Comparison of ENCODE assay signal across 22 cellular contexts in the genomic region with DNA sequence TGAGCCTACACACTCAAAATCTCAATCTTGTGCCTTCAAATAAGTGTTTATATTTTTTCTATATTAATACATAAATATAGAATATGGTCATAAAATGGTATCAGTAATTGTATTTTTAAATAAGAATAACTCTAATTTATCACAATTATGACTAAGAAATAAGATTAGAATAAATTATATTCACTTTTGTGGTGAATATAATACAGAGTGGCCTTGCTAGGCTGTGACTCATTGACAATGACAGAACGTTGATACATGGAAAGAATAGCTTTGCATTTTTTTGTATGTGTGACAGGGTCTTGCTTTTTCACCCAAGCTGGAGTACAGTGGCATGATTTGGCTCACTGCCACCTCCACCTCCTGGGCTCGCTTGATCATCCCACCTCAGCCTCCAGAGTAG. TPM values are rescaled to one million over a fixed set of nuclear protein-coding genes. Genes with fewer than 3 reads are reported as not detected.
DNase-seq lines count a peak whose midpoint lies in the region; ATAC-seq, FAIRE-seq and TF ChIP-seq lines count a peak whose summit lies in the region.
"Had no signal": no experiment of that assay in that cellular context is flagged by ENCODE, and none has a peak within 500 bp of the region (broad histone marks: within the 10 kb centered on the region; RNA-seq: fewer than 3 reads in every experiment).

No MANE protein-coding gene starts in this region.

- no peak overlapping the region for H3K4ac ChIP-seq in H1 (replicated peaks; ENCODE audit: insufficient read length, low read depth, low read length)

- no peak for TF ChIP-seq POLR2A in H1 (IDR thresholded peaks at IDR 0.05; ENCODE audit: control extremely low read depth in 1 of 2, low read depth in 2 of 2, low read length in 2 of 2)

- peak overlapping the region; percentile 82 for H2BK12ac ChIP-seq in H1 (ENCODE audit: low read depth, low read length)

- H3K23ac ChIP-seq in H1 (ENCODE audit: insufficient read length): no peak overlapping the region

- H3K27ac ChIP-seq in GM23338 (ENCODE audit: low read depth) (no peak overlapping the region), H1 (ENCODE audit: low read depth, low read length) (no peak overlapping the region)
- H3K27ac ChIP-seq: BLaER1, GM23248 had no signal

- POLR2A ChIA-PET in H1 (lab: Charles Lee; ENCODE audit: partially characterized antibody): interaction anchor here (0.9 kb wide), 1 partner anchor 48 kb away, joined by 3 read pairs; the partner anchor contains the start of gene PCLO

- no peak overlapping the region for H4K5ac ChIP-seq in H1 (ENCODE audit: insufficient read length, low read depth, low read length)

- H3K27me3 ChIP-seq in GM23338 (ENCODE audit: insufficient read depth) (no peaks in the 10 kb centered on the region), H1 (replicated peaks in 1 of 4; ENCODE audit: control insufficient read depth in 3 of 4, extremely low read depth in 1 of 4, insufficient read depth in 3 of 4, low read length in 3 of 4) (no peaks in the 10 kb centered on the region)
- H3K27me3 ChIP-seq: BLaER1 had no signal

- peak overlapping the region; percentile 46 for H3K56ac ChIP-seq in H1 (replicated peaks; ENCODE audit: insufficient read length, low read depth, low read length)

- H3K79me1 ChIP-seq in H1 (ENCODE audit: low read depth, low read length): no peaks in the 10 kb centered on the region

- peak overlapping the region; percentile 19; the same call in 1 of the 2 replicates for H3K4me2 ChIP-seq in GM23338
- H3K4me2 ChIP-seq in H1 (ENCODE audit: insufficient read depth in 1 of 2, low read depth in 2 of 2, low read length in 2 of 2): no peak overlapping the region
- H3K4me2 ChIP-seq: BLaER1 had no signal

- FAIRE-seq in H1 (lab: Jason Lieb, UNC): no peak
- FAIRE-seq: GM12892, GM18507 had no signal

- peak; percentile 22; the same call in 1 of the 3 replicates for ATAC-seq in GM23338
- ATAC-seq: HCT116 had no signal

- no peak for TF ChIP-seq EP300 in H1 (IDR thresholded peaks at IDR 0.05; ENCODE audit: borderline replicate concordance in 1 of 2, low read depth in 2 of 2, low read length in 2 of 2)

- H2AFZ ChIP-seq in GM23338 (no peak overlapping the region), H1 (ENCODE audit: low read length) (no peak overlapping the region)
- H2AFZ ChIP-seq: GM23248 had no signal

- H3K9me3 Mint-ChIP-seq in GM23338 (no peaks in the 10 kb centered on the region), endothelial cell (ENCODE audit: unreplicated experiment) (no peaks in the 10 kb centered on the region)

- peak overlapping the region; percentile 80; the same call in 1 of the 2 replicates for H3K18ac ChIP-seq in H1 (ENCODE audit: extremely low read depth, low read length)

- no peak overlapping the region for H3K9ac ChIP-seq in H1 (replicated peaks in 1 of 4; ENCODE audit: extremely low read depth in 1 of 4, low read depth in 3 of 4, low read length in 3 of 4)
- H3K9ac ChIP-seq: BLaER1, GM23248 had no signal

- no peaks in the 10 kb centered on the region for H3K9me3 ChIP-seq in H1 (ENCODE audit: insufficient read depth in 2 of 2, low read depth in 1 of 2, low read length in 1 of 2)
- H3K9me3 ChIP-seq: BLaER1 had no signal

- no peaks in the 10 kb centered on the region for H4K20me1 ChIP-seq in GM23338 (replicated peaks; ENCODE audit: insufficient read depth)
- no peaks in the 10 kb centered on the region for H4K20me1 ChIP-seq in H1 (replicated peaks in 1 of 2; ENCODE audit: control insufficient read depth in 1 of 2, insufficient read depth in 2 of 2, low read length in 2 of 2)
- H4K20me1 ChIP-seq: BLaER1 had no signal

- TF ChIP-seq RAD21 in H1 (IDR thresholded peaks at IDR 0.05 in 1 of 2, conservative IDR thresholded peaks at IDR 0.05 in 1 of 2; ENCODE audit: low read depth in 2 of 2, low read length in 2 of 2): no peak

- peak overlapping the region; percentile 86; the same call in 1 of the 2 replicates for H2BK5ac ChIP-seq in H1 (ENCODE audit: low read depth, low read length)

- H3K36me3 Mint-ChIP-seq in GM23338 (ENCODE audit: low read depth) (no peaks in the 10 kb centered on the region), endothelial cell (ENCODE audit: low read depth, unreplicated experiment) (no peaks in the 10 kb centered on the region)
- H3K36me3 Mint-ChIP-seq: CD14-positive monocyte; CD4-positive, alpha-beta memory T cell; IgD-negative memory B cell had no signal

- H3K4me3 ChIP-seq in GM23338: no peak overlapping the region
- no peak overlapping the region for H3K4me3 ChIP-seq in H1 (ENCODE audit: extremely low read depth in 1 of 4, insufficient read depth in 2 of 4, low read depth in 3 of 4, low read length in 4 of 4)
- H3K4me3 ChIP-seq: BLaER1, GM23248 had no signal

- H3K4me1 ChIP-seq in GM23338 (ENCODE audit: insufficient read depth) (peaks cover 27% of the 10 kb centered on the region), H1 (replicated peaks in 1 of 4; ENCODE audit: control insufficient read depth in 3 of 4, insufficient read depth in 4 of 4, low read length in 3 of 4) (peaks cover 0 to 10% (median 0%) of the 10 kb centered on the region in 4 experiments; a peak in 1 of 7 replicates)
- H3K4me1 ChIP-seq: BLaER1 had no signal

- CTCF ChIA-PET in H1 (lab: Charles Lee; ENCODE audit: partially characterized antibody): interaction anchor here (0.7 kb wide), 1 partner anchor 60 kb away, joined by 3 read pairs; no protein-coding TSS in a partner anchor

- H2BK120ac ChIP-seq in H1 (replicated peaks; ENCODE audit: low read depth, low read length): peak overlapping the region; percentile 92

- H3K4me3 Mint-ChIP-seq in GM23338 (no peak overlapping the region), endothelial cell (ENCODE audit: unreplicated experiment) (no peak overlapping the region)
- H3K4me3 Mint-ChIP-seq: CD14-positive monocyte; CD4-positive, alpha-beta memory T cell; HFFc6; IgD-negative memory B cell had no signal

- H3K36me3 ChIP-seq in GM23338 (ENCODE audit: insufficient read depth): no peaks in the 10 kb centered on the region
- no peaks in the 10 kb centered on the region for H3K36me3 ChIP-seq in H1 (ENCODE audit: control insufficient read depth in 2 of 4, insufficient read depth in 4 of 4, low read length in 3 of 4)
- H3K36me3 ChIP-seq: BLaER1 had no signal

- H3F3A ChIP-seq in GM23338 (replicated peaks; ENCODE audit: low read depth): no peaks in the 10 kb centered on the region

- no peak for TF ChIP-seq CTCF in GM23338 (conservative IDR thresholded peaks at IDR 0.05; ENCODE audit: low read depth in 2 of 2)
- TF ChIP-seq CTCF in H1 (IDR thresholded peaks at IDR 0.05; ENCODE audit: control extremely low read depth in 1 of 3, insufficient read depth in 1 of 3, low read depth in 1 of 3, low read length in 3 of 3): no peak
- TF ChIP-seq CTCF in endothelial cell (IDR thresholded peaks at IDR 0.05; ENCODE audit: unreplicated experiment): no peak

- WGBS in H1 (ENCODE audit: extremely low coverage in 1 of 2, insufficient coverage in 1 of 2, insufficient read length in 1 of 2, insufficient replicate concordance in 2 of 2, low coverage in 1 of 2, low lambda C conversion rate in 2 of 2, missing lambda C conversion rate in 1 of 2), 2 experiments: 76% methylated on average over 2 of the region's 2 CpGs; no CpG with 5 or more reads in 1 of the 2 experiments

- no peak overlapping the region for H4K91ac ChIP-seq in H1 (replicated peaks; ENCODE audit: insufficient read length, low read length)

- DNase-seq in Daoy (ENCODE audit: low read depth): peak; percentile 6
- no peak for DNase-seq in GM23338 (ENCODE audit: low spot score)
- peak; percentile 26 for DNase-seq in RKO (ENCODE audit: low spot score)
- DNase-seq in H1 (ENCODE audit: low read depth in 1 of 2, low spot score in 2 of 2): no peak
- DNase-seq in DMS 273 treated with DMSO at 0.1 percent for 48 hours (lab: John Stamatoyannopoulos, UW): no peak
- DNase-seq in endothelial cell (ENCODE audit: low spot score): no peak
- DNase-seq in UCSD-AML1 (lab: John Stamatoyannopoulos, UW; ENCODE audit: unreplicated experiment): no peak
- DNase-seq: 8988T, DMS79 treated with DMSO at 0.1 percent for 48 hours, EL, GDM1, GM23248, H7, HFFc6, KBM-7 had no signal

- H3K4me1 Mint-ChIP-seq in GM23338: peaks cover 25% of the 10 kb centered on the region
- H3K4me1 Mint-ChIP-seq in endothelial cell (ENCODE audit: unreplicated experiment): no peaks in the 10 kb centered on the region
- H3K4me1 Mint-ChIP-seq: CD14-positive monocyte; CD4-positive, alpha-beta memory T cell; IgD-negative memory B cell had no signal

- H2BK15ac ChIP-seq in H1 (ENCODE audit: low read length): no peak overlapping the region

- H3K79me2 ChIP-seq in GM23338 (replicated peaks; ENCODE audit: insufficient read depth) (no peaks in the 10 kb centered on the region), H1 (ENCODE audit: control insufficient read depth in 1 of 2, insufficient read depth in 2 of 2, low read length in 2 of 2) (no peaks in the 10 kb centered on the region)

- no peak overlapping the region for H4K8ac ChIP-seq in H1 (ENCODE audit: extremely low read depth, insufficient read depth, low read length)

- no peaks in the 10 kb centered on the region for H3K23me2 ChIP-seq in H1 (ENCODE audit: low read depth, low read length)

- H3K27ac Mint-ChIP-seq in GM23338 (peak overlapping the region; percentile 89), endothelial cell (ENCODE audit: unreplicated experiment) (no peak overlapping the region)
- H3K27ac Mint-ChIP-seq: CD14-positive monocyte; CD4-positive, alpha-beta memory T cell; HFFc6; IgD-negative memory B cell had no signal

- peak overlapping the region; percentile 99; the same call in 1 of the 2 replicates for H2BK20ac ChIP-seq in H1 (ENCODE audit: low read length)

- no peak overlapping the region for H3K14ac ChIP-seq in H1 (ENCODE audit: insufficient read length)

- H2AK5ac ChIP-seq in H1 (ENCODE audit: low read depth, low read length): no peak overlapping the region

- H3K27me3 Mint-ChIP-seq in GM23338 (ENCODE audit: insufficient read depth, low read depth, poor library complexity) (no peaks in the 10 kb centered on the region), endothelial cell (ENCODE audit: unreplicated experiment) (peaks cover 2% of the 10 kb centered on the region)
- H3K27me3 Mint-ChIP-seq: CD4-positive, alpha-beta memory T cell; IgD-negative memory B cell had no signal

- H3K9me2 ChIP-seq in GM23338 (ENCODE audit: insufficient read depth): no peaks in the 10 kb centered on the region

RNA-seq across cellular contexts. Expression of gene PCLO, which starts 47.8 kb away (rescaled TPM):
- total RNA-seq in Daoy (2014; rRNA removed; shearing (Covaris generic)): 1.3 and 5.1 TPM in 2 replicates
- total RNA-seq in GM23338 (2014; rRNA removed; shearing (Covaris generic)): 6.4 and 7.4 TPM in 2 replicates
- polyA plus RNA-seq in GM23338 (2016; fragmentation: Nextera tagmentation; extraction: Ambion mirVana) (8.6 and 9.1 TPM in 2 replicates), H1 (2011; rRNA removed) (0.93 and 1.5 TPM in 2 replicates)
- total RNA-seq in H1 (2021; fragmentation: NEBNext Ultra II Directional; extraction: Animal tissue kit (Norgen Biotek cat#: 25700)): 3.2 and 3.7 TPM in 2 replicates
- polyA plus RNA-seq in H1 (2011; cell fraction: cytosol; rRNA removed): 1.4 TPM
- polyA plus RNA-seq in H1 (2011; cell fraction: nucleus; rRNA removed): 5.8 TPM
- polyA plus RNA-seq in H1 (2012, experiment 1 of 2): 1.5 to 3.5 TPM (median 3.0 TPM) in 4 replicates
- 0.09 TPM for polyA plus RNA-seq in H1 (2012, experiment 2 of 2)
- polyA plus RNA-seq in H1 (2013, experiment 1 of 2): 1.8 TPM
- 1.3 TPM for polyA plus RNA-seq in H1 (2013, experiment 2 of 2)
- 3.5 and 4.4 TPM in 2 replicates for polyA minus RNA-seq in H1 (2011; rRNA and poly(A)+ RNA removed)
- 1.6 TPM for polyA minus RNA-seq in H1 (2011; cell fraction: cytosol; rRNA and poly(A)+ RNA removed)
- polyA minus RNA-seq in H1 (2011; cell fraction: nucleus; rRNA and poly(A)+ RNA removed): 10.8 TPM
- 5.1 TPM for total RNA-seq in endothelial cell (ENCODE audit: unreplicated experiment)
- total RNA-seq: GM23248 had no signal
- polyA plus RNA-seq: CD14-positive monocyte; CD4-positive, alpha-beta memory T cell; IgD-negative memory B cell had no signal

Comparison
In these comparisons a context has a peak if more than half of its experiments do, and no peak if none do; other contexts are left out.
1. DNase-seq: peak in Daoy (single experiment) and RKO (single experiment); none in GM23338 (single experiment), H1 (0 of 2), DMS 273 treated with DMSO at 0.1 percent for 48 hours (single experiment), endothelial cell (single experiment) and UCSD-AML1 (single experiment).